ENCODE assay signal across 1 cellular context in the genomic region with DNA sequence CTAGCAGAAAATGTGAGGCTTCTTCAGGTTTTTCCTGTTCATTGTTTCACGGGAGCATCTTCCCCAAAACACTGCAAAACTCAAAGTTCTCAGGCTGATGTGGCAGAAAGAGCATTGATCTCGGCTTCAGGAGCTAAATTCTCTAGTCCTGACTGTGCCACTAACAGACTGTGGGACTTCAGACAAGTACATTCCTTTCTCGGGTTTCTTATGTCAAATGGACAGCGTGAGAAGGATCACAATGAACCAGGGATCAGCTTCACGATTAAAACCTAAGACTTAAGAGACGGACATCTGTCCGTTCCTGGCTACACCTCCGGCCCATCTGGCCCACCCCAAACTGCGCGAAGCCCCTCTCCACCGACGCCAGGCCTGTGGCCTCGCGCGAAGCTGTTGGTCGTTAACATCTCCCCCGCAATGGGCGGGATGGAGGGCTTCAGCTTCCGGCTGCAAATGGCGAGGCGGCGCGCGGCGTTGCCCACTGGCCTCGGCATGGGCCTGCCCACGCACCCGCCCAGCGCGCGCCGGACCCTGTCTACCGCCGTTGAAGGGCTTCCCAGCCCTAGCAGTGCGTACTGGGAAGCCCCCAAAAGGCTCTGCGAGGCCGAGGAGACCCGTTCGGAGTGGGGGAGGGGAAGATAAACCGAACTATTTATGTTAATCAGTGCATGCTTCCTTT.
TF ChIP-seq lines count a peak whose summit lies in the region.

No MANE protein-coding gene starts in this region.

TF ChIP-seq in K562, 482 proteins besides CTCF, POLR2A, EP300 and RAD21 (continues in another document):
- TF ChIP-seq FOXP1 (CRISPR knock-in tag; IDR thresholded peaks at IDR 0.05), result peak; percentile 92
- TF ChIP-seq ZEB2 (IDR thresholded peaks at IDR 0.05), result 0 out of 2 replicates have a peak, but pooled peaks have one; percentile 11
- TF ChIP-seq IFI16 (CRISPR knock-in tag; IDR thresholded peaks at IDR 0.05), result 0 out of 2 replicates have a peak, but pooled peaks have one; percentile 61
- TF ChIP-seq CBFA2T3 (IDR thresholded peaks at IDR 0.05), result peak; percentile 15
- TF ChIP-seq HLTF (IDR thresholded peaks at IDR 0.05), result 0 out of 2 replicates have a peak, but pooled peaks have one; percentile 19
- TF ChIP-seq HDGF (IDR thresholded peaks at IDR 0.05), result 0 out of 2 replicates have a peak, but pooled peaks have one; percentile 37
- TF ChIP-seq, protein P1, sequence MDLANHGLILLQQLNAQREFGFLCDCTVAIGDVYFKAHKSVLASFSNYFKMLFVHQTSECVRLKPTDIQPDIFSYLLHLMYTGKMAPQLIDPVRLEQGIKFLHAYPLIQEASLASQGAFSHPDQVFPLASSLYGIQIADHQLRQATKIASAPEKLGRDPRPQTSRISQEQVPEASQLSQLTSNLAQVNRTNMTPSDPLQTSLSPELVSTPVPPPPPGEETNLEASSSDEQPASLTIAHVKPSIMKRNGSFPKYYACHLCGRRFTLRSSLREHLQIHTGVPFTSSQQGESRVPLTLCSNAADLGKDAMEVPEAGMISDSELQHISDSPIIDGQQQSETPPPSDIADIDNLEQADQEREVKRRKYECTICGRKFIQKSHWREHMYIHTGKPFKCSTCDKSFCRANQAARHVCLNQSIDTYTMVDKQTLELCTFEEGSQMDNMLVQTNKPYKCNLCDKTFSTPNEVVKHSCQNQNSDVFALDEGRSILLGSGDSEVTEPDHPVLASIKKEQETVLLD (IDR thresholded peaks at IDR 0.05), result peak; percentile 56; the same call in 1 of the 2 replicates
- TF ChIP-seq ZNF175 (CRISPR knock-in tag; IDR thresholded peaks at IDR 0.05; ENCODE audit: low read depth), result peak; percentile 66; the same call in 1 of the 2 replicates
- peak; percentile 98 for TF ChIP-seq MGA (IDR thresholded peaks at IDR 0.05)
- peak; percentile 95; the same call in 1 of the 2 replicates for TF ChIP-seq ATF6 (CRISPR knock-in tag; IDR thresholded peaks at IDR 0.05)
- peak; percentile 76 for TF ChIP-seq ELF2 (CRISPR knock-in tag; IDR thresholded peaks at IDR 0.05)
- TF ChIP-seq HNRNPL (IDR thresholded peaks at IDR 0.05; ENCODE audit: low read depth, low read length), result no peak
- TF ChIP-seq GTF2E2 (tag; IDR thresholded peaks at IDR 0.05), result peak; percentile 99
- TF ChIP-seq, protein P2, sequence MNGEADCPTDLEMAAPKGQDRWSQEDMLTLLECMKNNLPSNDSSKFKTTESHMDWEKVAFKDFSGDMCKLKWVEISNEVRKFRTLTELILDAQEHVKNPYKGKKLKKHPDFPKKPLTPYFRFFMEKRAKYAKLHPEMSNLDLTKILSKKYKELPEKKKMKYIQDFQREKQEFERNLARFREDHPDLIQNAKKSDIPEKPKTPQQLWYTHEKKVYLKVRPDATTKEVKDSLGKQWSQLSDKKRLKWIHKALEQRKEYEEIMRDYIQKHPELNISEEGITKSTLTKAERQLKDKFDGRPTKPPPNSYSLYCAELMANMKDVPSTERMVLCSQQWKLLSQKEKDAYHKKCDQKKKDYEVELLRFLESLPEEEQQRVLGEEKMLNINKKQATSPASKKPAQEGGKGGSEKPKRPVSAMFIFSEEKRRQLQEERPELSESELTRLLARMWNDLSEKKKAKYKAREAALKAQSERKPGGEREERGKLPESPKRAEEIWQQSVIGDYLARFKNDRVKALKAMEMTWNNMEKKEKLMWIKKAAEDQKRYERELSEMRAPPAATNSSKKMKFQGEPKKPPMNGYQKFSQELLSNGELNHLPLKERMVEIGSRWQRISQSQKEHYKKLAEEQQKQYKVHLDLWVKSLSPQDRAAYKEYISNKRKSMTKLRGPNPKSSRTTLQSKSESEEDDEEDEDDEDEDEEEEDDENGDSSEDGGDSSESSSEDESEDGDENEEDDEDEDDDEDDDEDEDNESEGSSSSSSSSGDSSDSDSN (IDR thresholded peaks at IDR 0.05; ENCODE audit: borderline replicate concordance in 1 of 2, low read depth in 2 of 2, low read length in 2 of 2), result 0 out of 4 replicates have a peak, but pooled peaks have one; percentile 29 to 38
- TF ChIP-seq SIN3B (IDR thresholded peaks at IDR 0.05; ENCODE audit: low read depth), result peak; percentile 46; the same call in 1 of the 2 replicates
- 0 out of 2 replicates have a peak, but pooled peaks have one; percentile 61 for TF ChIP-seq MTA1 (IDR thresholded peaks at IDR 0.05; ENCODE audit: borderline replicate concordance)
- peak; percentile 90; the same call in 1 of the 2 replicates for TF ChIP-seq HDAC8 (tag; IDR thresholded peaks at IDR 0.05)
- TF ChIP-seq, protein P3, sequence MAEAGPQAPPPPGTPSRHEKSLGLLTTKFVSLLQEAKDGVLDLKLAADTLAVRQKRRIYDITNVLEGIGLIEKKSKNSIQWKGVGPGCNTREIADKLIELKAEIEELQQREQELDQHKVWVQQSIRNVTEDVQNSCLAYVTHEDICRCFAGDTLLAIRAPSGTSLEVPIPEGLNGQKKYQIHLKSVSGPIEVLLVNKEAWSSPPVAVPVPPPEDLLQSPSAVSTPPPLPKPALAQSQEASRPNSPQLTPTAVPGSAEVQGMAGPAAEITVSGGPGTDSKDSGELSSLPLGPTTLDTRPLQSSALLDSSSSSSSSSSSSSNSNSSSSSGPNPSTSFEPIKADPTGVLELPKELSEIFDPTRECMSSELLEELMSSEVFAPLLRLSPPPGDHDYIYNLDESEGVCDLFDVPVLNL (CRISPR knock-in tag; IDR thresholded peaks at IDR 0.05; ENCODE audit: low read depth), result peak; percentile 43; the same call in 1 of the 2 replicates
- TF ChIP-seq SOX6 (IDR thresholded peaks at IDR 0.05), result peak; percentile 15; the same call in 1 of the 2 replicates
- TF ChIP-seq, protein P4, sequence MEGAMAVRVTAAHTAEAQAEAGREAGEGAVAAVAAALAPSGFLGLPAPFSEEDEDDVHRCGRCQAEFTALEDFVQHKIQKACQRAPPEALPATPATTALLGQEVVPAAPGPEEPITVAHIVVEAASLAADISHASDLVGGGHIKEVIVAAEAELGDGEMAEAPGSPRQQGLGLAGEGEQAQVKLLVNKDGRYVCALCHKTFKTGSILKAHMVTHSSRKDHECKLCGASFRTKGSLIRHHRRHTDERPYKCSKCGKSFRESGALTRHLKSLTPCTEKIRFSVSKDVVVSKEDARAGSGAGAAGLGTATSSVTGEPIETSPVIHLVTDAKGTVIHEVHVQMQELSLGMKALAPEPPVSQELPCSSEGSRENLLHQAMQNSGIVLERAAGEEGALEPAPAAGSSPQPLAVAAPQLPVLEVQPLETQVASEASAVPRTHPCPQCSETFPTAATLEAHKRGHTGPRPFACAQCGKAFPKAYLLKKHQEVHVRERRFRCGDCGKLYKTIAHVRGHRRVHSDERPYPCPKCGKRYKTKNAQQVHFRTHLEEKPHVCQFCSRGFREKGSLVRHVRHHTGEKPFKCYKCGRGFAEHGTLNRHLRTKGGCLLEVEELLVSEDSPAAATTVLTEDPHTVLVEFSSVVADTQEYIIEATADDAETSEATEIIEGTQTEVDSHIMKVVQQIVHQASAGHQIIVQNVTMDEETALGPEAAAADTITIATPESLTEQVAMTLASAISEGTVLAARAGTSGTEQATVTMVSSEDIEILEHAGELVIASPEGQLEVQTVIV (CRISPR knock-in tag; IDR thresholded peaks at IDR 0.05; ENCODE audit: borderline replicate concordance), result 0 out of 2 replicates have a peak, but pooled peaks have one; percentile 65
- no peak for TF ChIP-seq NFYB (IDR thresholded peaks at IDR 0.05; ENCODE audit: extremely low read depth, insufficient read length)
- TF ChIP-seq MEIS2 (IDR thresholded peaks at IDR 0.05; ENCODE audit: partially characterized antibody), result no peak
- TF ChIP-seq, protein P5, sequence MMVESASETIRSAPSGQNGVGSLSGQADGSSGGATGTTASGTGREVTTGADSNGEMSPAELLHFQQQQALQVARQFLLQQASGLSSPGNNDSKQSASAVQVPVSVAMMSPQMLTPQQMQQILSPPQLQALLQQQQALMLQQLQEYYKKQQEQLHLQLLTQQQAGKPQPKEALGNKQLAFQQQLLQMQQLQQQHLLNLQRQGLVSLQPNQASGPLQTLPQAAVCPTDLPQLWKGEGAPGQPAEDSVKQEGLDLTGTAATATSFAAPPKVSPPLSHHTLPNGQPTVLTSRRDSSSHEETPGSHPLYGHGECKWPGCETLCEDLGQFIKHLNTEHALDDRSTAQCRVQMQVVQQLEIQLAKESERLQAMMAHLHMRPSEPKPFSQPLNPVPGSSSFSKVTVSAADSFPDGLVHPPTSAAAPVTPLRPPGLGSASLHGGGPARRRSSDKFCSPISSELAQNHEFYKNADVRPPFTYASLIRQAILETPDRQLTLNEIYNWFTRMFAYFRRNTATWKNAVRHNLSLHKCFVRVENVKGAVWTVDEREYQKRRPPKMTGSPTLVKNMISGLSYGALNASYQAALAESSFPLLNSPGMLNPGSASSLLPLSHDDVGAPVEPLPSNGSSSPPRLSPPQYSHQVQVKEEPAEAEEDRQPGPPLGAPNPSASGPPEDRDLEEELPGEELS (CRISPR knock-in tag; IDR thresholded peaks at IDR 0.05; ENCODE audit: borderline replicate concordance), result no peak
- TF ChIP-seq CEBPB (tag; IDR thresholded peaks at IDR 0.05), result no peak
- TF ChIP-seq KLF1 (tag; IDR thresholded peaks at IDR 0.05), result peak; percentile 81
- TF ChIP-seq CBX3 (IDR thresholded peaks at IDR 0.05; ENCODE audit: borderline replicate concordance in 1 of 2, low read length in 2 of 2), result peak in 1 of 2 experiments; percentile 76; a peak in 2 of 3 replicates
- TF ChIP-seq DMBX1 (CRISPR knock-in tag; IDR thresholded peaks at IDR 0.05; ENCODE audit: borderline replicate concordance), result 0 out of 2 replicates have a peak, but pooled peaks have one; percentile 42
